In the genomic region with DNA sequence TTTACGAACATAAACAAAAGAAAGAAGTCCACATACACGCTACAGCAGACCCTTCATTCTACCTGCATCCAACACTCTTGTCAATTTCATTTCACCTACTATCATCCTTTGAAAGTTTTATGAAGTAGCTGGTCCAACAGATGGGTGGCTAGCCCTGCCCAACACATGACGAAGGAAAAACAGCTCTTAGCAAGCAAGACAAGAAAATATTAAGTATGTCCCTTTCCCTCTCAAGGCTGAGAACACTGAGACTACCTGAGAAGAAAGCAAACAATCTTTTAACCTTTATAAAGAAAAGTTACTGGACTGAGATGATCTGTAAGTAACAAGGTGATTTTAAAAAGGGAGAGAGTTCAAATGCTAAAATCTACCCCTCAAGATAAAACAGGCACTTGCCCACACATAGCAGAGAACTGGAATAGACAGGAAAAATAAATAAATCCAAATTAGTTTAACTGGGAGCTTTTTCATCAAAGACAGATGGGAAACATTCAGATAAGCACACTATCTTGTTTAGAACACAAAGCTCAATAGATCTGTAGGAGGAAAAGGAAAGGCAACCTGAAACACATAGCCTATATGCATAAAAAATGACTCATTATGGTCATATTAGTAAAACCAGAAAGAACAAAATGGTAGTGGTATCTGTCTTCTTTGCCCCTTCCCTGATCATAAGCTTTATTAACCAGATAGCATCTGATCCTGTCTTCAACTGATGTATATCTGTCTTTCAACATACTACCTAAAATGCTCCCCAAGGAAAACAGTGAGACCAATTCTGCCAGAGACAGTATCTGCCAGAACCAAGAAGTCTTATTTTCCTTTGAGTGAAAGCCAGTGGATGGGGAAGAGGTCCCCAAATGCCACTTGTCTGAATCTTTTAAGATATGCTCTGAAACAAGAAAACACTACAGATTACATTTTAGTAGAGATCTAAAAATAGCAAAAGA, we compare ENCODE assay signal across 9 cellular contexts.
DNase-seq lines count a peak whose midpoint lies in the region; ATAC-seq and TF ChIP-seq lines count a peak whose summit lies in the region.
"Had no signal": no experiment of that assay in that cellular context is flagged by ENCODE, and none has a peak within 500 bp of the region (broad histone marks: within the 10 kb centered on the region; RNA-seq: fewer than 3 reads in every experiment).

No MANE protein-coding gene starts in this region.

- DNase-seq in stimulated activated naive CD8-positive, alpha-beta T cell treated with anti-CD3 and anti-CD28 coated beads, Interleukin-15, Interleukin-2, amounts not matched to agents 100 U/mL and 50 U/mL, for 24 hours, result no peak
- DNase-seq in activated naive CD8-positive, alpha-beta T cell treated with anti-CD3 and anti-CD28 coated beads, Interleukin-2, amount 50 U/mL, for 24 hours, result no peak
- DNase-seq in PC-3, result no peak
- DNase-seq in prostate gland (ENCODE audit: low spot score), result no peak
- no peak for DNase-seq in GM19240 (ENCODE audit: insufficient read length, low spot score)
- no peak for DNase-seq in activated effector memory CD4-positive, alpha-beta T cell treated with Interleukin-2 at 50 U/mL for 16 hours
- DNase-seq: stimulated activated CD4-positive, alpha-beta T cell treated with anti-CD3 and anti-CD28 coated beads, Interleukin-15, amount 100 ng/mL, for 24 hours had no signal

- H3K4me3 ChIP-seq in mesodermal cell (ENCODE audit: extremely low read depth, insufficient read depth, low read length, poor library complexity, severe bottlenecking), result peak overlapping the region; percentile 45
- H3K4me3 ChIP-seq in PC-3 (ENCODE audit: low read length), result no peak overlapping the region
- no peak overlapping the region for H3K4me3 ChIP-seq in prostate gland

- peaks cover 40% of the 10 kb centered on the region for H3K79me2 ChIP-seq in PC-3 (ENCODE audit: low read length)

- TF ChIP-seq POLR2A in prostate gland (IDR thresholded peaks at IDR 0.05), result no peak

- peak overlapping the region; percentile 85 for H3K27ac ChIP-seq in mesodermal cell (ENCODE audit: low read depth, low read length, severe bottlenecking)
- H3K27ac ChIP-seq in PC-3 (ENCODE audit: low read length), result no peak overlapping the region
- H3K27ac ChIP-seq in prostate gland, result no peak overlapping the region

- ATAC-seq in stimulated activated naive CD8-positive, alpha-beta T cell treated with anti-CD3 and anti-CD28 coated beads, Interleukin-15, Interleukin-2, amounts not matched to agents 100 U/mL and 50 U/mL, for 24 hours, result no peak
- peak; percentile 40 for ATAC-seq in activated naive CD8-positive, alpha-beta T cell treated with anti-CD3 and anti-CD28 coated beads, Interleukin-2, amount 50 U/mL, for 24 hours
- no peak for ATAC-seq in PC-3

- peaks cover 16% of the 10 kb centered on the region for H3K4me1 ChIP-seq in mesodermal cell (ENCODE audit: control insufficient read depth, insufficient read depth, low read length, poor library complexity, severe bottlenecking)
- H3K4me1 ChIP-seq in PC-3 (ENCODE audit: insufficient read depth, low read length), result peaks cover 46% of the 10 kb centered on the region
- H3K4me1 ChIP-seq in prostate gland (replicated peaks), result peaks cover 4% of the 10 kb centered on the region

- WGBS in mesodermal cell (ENCODE audit: insufficient coverage in 2 of 2), 2 experiments, result 63 to 80% methylated on average over 2 of the region's 3 CpGs
- WGBS in prostate gland, result 83% methylated on average over 3 of the region's 3 CpGs

- no peaks in the 10 kb centered on the region for H3K27me3 Mint-ChIP-seq in stimulated activated naive CD8-positive, alpha-beta T cell treated with anti-CD3 and anti-CD28 coated beads, Interleukin-15, Interleukin-2, amounts not matched to agents 100 ng/mL and 50 ng/mL, for 24 hours
- no peaks in the 10 kb centered on the region for H3K27me3 Mint-ChIP-seq in activated naive CD8-positive, alpha-beta T cell treated with anti-CD3 and anti-CD28 coated beads, Interleukin-2, amount 50 U/mL, for 24 hours

- H3K4me1 Mint-ChIP-seq in stimulated activated naive CD8-positive, alpha-beta T cell treated with anti-CD3 and anti-CD28 coated beads, Interleukin-15, Interleukin-2, amounts not matched to agents 100 ng/mL and 50 ng/mL, for 24 hours (ENCODE audit: low read depth), result peaks cover 76% of the 10 kb centered on the region
- H3K4me1 Mint-ChIP-seq in activated naive CD8-positive, alpha-beta T cell treated with anti-CD3 and anti-CD28 coated beads, Interleukin-2, amount 50 U/mL, for 24 hours, result peaks cover 76% of the 10 kb centered on the region

- no peak overlapping the region for H3K4me2 ChIP-seq in PC-3 (ENCODE audit: low read length)

- no peaks in the 10 kb centered on the region for H3F3A ChIP-seq in PC-3 (ENCODE audit: low read length, unreplicated experiment)

- H3K27ac Mint-ChIP-seq in stimulated activated naive CD8-positive, alpha-beta T cell treated with anti-CD3 and anti-CD28 coated beads, Interleukin-15, Interleukin-2, amounts not matched to agents 100 ng/mL and 50 ng/mL, for 24 hours, result peak overlapping the region; percentile 82
- peak overlapping the region; percentile 90 for H3K27ac Mint-ChIP-seq in activated naive CD8-positive, alpha-beta T cell treated with anti-CD3 and anti-CD28 coated beads, Interleukin-2, amount 50 U/mL, for 24 hours

- POLR2A ChIA-PET in PC-3 (lab: Charles Lee; ENCODE audit: unreplicated experiment), result no interaction called here

- H3K36me3 ChIP-seq in mesodermal cell (ENCODE audit: control insufficient read depth, insufficient read depth, low read length), result peaks cover 2% of the 10 kb centered on the region
- H3K36me3 ChIP-seq in PC-3 (ENCODE audit: low read depth, low read length), result no peaks in the 10 kb centered on the region
- no peaks in the 10 kb centered on the region for H3K36me3 ChIP-seq in prostate gland

- H3K9ac ChIP-seq in PC-3 (ENCODE audit: low read length), result no peak overlapping the region

- BruUV-seq in PC-3 (replicated peaks; lab: Mats Ljungman, UMichigan), result no TSS peak

- no peak overlapping the region for H2AFZ ChIP-seq in PC-3 (ENCODE audit: low read length)

- H3K27me3 ChIP-seq in PC-3 (ENCODE audit: low read length), result no peaks in the 10 kb centered on the region
- H3K27me3 ChIP-seq in prostate gland (replicated peaks; ENCODE audit: insufficient read depth), result no peaks in the 10 kb centered on the region

- H3K9me3 ChIP-seq in mesodermal cell (ENCODE audit: control insufficient read depth, low read length), result no peaks in the 10 kb centered on the region
- H3K9me3 ChIP-seq in PC-3 (ENCODE audit: low read length), result no peaks in the 10 kb centered on the region
- no peaks in the 10 kb centered on the region for H3K9me3 ChIP-seq in prostate gland

- no peaks in the 10 kb centered on the region for H3K9me3 Mint-ChIP-seq in stimulated activated naive CD8-positive, alpha-beta T cell treated with anti-CD3 and anti-CD28 coated beads, Interleukin-15, Interleukin-2, amounts not matched to agents 100 ng/mL and 50 ng/mL, for 24 hours
- no peaks in the 10 kb centered on the region for H3K9me3 Mint-ChIP-seq in activated naive CD8-positive, alpha-beta T cell treated with anti-CD3 and anti-CD28 coated beads, Interleukin-2, amount 50 U/mL, for 24 hours

- TF ChIP-seq CTCF in PC-3 (conservative IDR thresholded peaks at IDR 0.05; ENCODE audit: low read depth, low read length) (no peak), prostate gland (IDR thresholded peaks at IDR 0.05) (no peak)

- CTCF ChIA-PET in PC-3 (lab: Charles Lee), result no interaction called here

- peaks cover 4% of the 10 kb centered on the region for H3K36me3 Mint-ChIP-seq in stimulated activated naive CD8-positive, alpha-beta T cell treated with anti-CD3 and anti-CD28 coated beads, Interleukin-15, Interleukin-2, amounts not matched to agents 100 ng/mL and 50 ng/mL, for 24 hours (ENCODE audit: low read depth)
- peaks cover 7% of the 10 kb centered on the region for H3K36me3 Mint-ChIP-seq in activated naive CD8-positive, alpha-beta T cell treated with anti-CD3 and anti-CD28 coated beads, Interleukin-2, amount 50 U/mL, for 24 hours (ENCODE audit: low read depth)

- intact Hi-C loops in PC-3 (cut with micrococcal nuclease), result no loop called here
- intact Hi-C loops in prostate gland (cut with DNase I), result loop anchor here (2.0 kb wide), 1 partner anchor 19 kb away; no protein-coding TSS in a partner anchor

- H3K9me2 ChIP-seq in PC-3 (replicated peaks; ENCODE audit: low read length), result no peaks in the 10 kb centered on the region

- H3K4me3 Mint-ChIP-seq in stimulated activated naive CD8-positive, alpha-beta T cell treated with anti-CD3 and anti-CD28 coated beads, Interleukin-15, Interleukin-2, amounts not matched to agents 100 ng/mL and 50 ng/mL, for 24 hours, result peak overlapping the region; percentile 76
- H3K4me3 Mint-ChIP-seq in activated naive CD8-positive, alpha-beta T cell treated with anti-CD3 and anti-CD28 coated beads, Interleukin-2, amount 50 U/mL, for 24 hours, result peak overlapping the region; percentile 81

- H4K20me1 ChIP-seq in PC-3 (ENCODE audit: low read length), result no peaks in the 10 kb centered on the region
